Comparison of ENCODE assay signal across 17 cellular contexts in the genomic region with DNA sequence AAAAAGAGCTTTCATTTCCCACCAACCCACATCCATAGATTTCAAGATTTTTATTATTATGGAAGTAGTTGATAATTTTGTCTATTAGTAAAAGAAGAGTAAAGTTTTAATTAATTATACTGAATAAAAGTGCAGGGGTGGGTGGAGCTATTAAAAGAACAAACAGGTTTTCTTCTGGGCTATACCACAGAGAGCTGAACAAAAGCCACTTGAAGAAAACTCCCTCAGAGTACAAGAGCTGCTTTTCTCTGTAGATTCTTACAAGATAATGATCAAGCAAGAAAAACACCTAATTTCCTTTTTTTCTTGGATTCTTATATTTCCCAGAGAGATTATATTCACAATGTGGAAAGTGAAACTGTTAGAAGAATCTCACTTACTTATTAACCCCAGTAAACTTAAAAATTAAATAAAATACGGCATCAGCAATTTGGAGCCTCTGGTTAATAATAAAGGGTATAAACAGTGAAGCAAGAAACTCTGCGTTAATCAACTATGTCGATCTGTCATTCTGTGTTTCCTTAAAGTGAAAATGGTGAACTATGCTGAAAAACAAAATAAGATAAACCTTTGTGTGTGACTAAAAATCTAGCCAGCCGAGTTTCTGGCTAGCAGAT.
A peak's percentile ranks its signal among the peaks of the same experiment; 100 is the strongest.
DNase-seq lines count a peak whose midpoint lies in the region; ATAC-seq, FAIRE-seq and TF ChIP-seq lines count a peak whose summit lies in the region.
"Had no signal": no experiment of that assay in that cellular context is flagged by ENCODE, and none has a peak within 500 bp of the region (broad histone marks: within the 10 kb centered on the region; RNA-seq: fewer than 3 reads in every experiment).

No MANE protein-coding gene starts in this region.

- no peaks in the 10 kb centered on the region for H3K9me1 ChIP-seq in K562 (ENCODE audit: control insufficient read depth, insufficient read depth, low read length)

- CTCF ChIA-PET in K562 (lab: Yijun Ruan, JAX; ENCODE audit: low intra/inter-chr PET ratio): no interaction called here

- ATAC-seq in K562 (no peak), GM21423 (IDR thresholded peaks at IDR 0.05; ENCODE audit: unreplicated experiment) (no peak)
- ATAC-seq: HepG2, left ventricle myocardium superior had no signal

- TF ChIP-seq EP300 in K562 (IDR thresholded peaks at IDR 0.05; ENCODE audit: low read length): no peak
- no peak for TF ChIP-seq EP300 in sigmoid colon (IDR thresholded peaks at IDR 0.05)

- H3K27ac Mint-ChIP-seq in H9 (peak overlapping the region in 2 of 3 experiments; percentile 66 to 71; a peak in 4 of 7 replicates), CD14-positive monocyte (no peak overlapping the region)
- H3K27ac Mint-ChIP-seq: activated naive CD4-positive, alpha-beta T cell treated with anti-CD3 and anti-CD28 coated beads for 36 hours had no signal

- H3K4me1 Mint-ChIP-seq in H9 (peaks cover 39 to 50% of the 10 kb centered on the region in 2 experiments), CD14-positive monocyte (no peaks in the 10 kb centered on the region)

- H3K27ac ChIP-seq in H9 (ENCODE audit: insufficient read length, low read depth, low read length): no peak overlapping the region
- no peak overlapping the region for H3K27ac ChIP-seq in K562 (ENCODE audit: extremely low read depth, low read depth, low read length)
- H3K27ac ChIP-seq in kidney (ENCODE audit: low read depth in 2 of 2, low read length in 2 of 2): peak overlapping the region; percentile 45 to 81
- peak overlapping the region; percentile 12 to 51 (median 28) for H3K27ac ChIP-seq in sigmoid colon
- H3K27ac ChIP-seq: Peyer's patch had no signal

- no peak overlapping the region for H2AK5ac ChIP-seq in H9 (ENCODE audit: insufficient read length, low read length)

- no peak overlapping the region for H2BK12ac ChIP-seq in H9 (ENCODE audit: insufficient read length, low read depth, low read length)

- H3K79me2 ChIP-seq in H9 (ENCODE audit: insufficient read depth, low read length) (no peaks in the 10 kb centered on the region), K562 (ENCODE audit: control insufficient read depth, insufficient read depth, low read length) (no peaks in the 10 kb centered on the region)

- no peaks in the 10 kb centered on the region for H3K23me2 ChIP-seq in H9 (ENCODE audit: insufficient read length, low read depth, low read length, poor library complexity, severe bottlenecking)

- no peak overlapping the region for H2BK5ac ChIP-seq in H9 (ENCODE audit: insufficient read length, low read length)

- no peak overlapping the region for H3K14ac ChIP-seq in H9 (ENCODE audit: insufficient read depth, low read length)

- TF ChIP-seq CTCF in H9 (conservative IDR thresholded peaks at IDR 0.05) (no peak), K562 (IDR thresholded peaks at IDR 0.05 in 2 of 3, conservative IDR thresholded peaks at IDR 0.05 in 1 of 3; ENCODE audit: insufficient read depth in 2 of 3, low read depth in 1 of 3, low read length in 3 of 3) (no peak), kidney (IDR thresholded peaks at IDR 0.05; ENCODE audit: borderline replicate concordance, extremely low read depth, insufficient read depth) (no peak), sigmoid colon (IDR thresholded peaks at IDR 0.05) (no peak), CD14-positive monocyte (IDR thresholded peaks at IDR 0.05) (no peak)

- H3K4me3 Mint-ChIP-seq in H9 (no peak overlapping the region), CD14-positive monocyte (no peak overlapping the region)
- H3K4me3 Mint-ChIP-seq: activated naive CD4-positive, alpha-beta T cell treated with anti-CD3 and anti-CD28 coated beads for 36 hours had no signal

- H3K4me3 ChIP-seq in K562 (no peak overlapping the region), kidney (ENCODE audit: low read length in 2 of 2) (peak overlapping the region; percentile 19), sigmoid colon (no peak overlapping the region)
- H3K4me3 ChIP-seq: Peyer's patch had no signal

- DNase-seq in H9 (no peak), K562 (ENCODE audit: extremely low read depth in 1 of 4, low spot score in 3 of 4) (no peak), kidney (no peak), sigmoid colon (no peak), CD14-positive monocyte (ENCODE audit: low spot score) (no peak), HCEC 1CT (no peak)
- DNase-seq: activated CD4-positive, alpha-beta T cell treated with anti-CD3 and anti-CD28 coated beads, Interleukin-2, amount 50 U/mL, for 4 hours; activated naive CD4-positive, alpha-beta T cell treated with anti-CD3 and anti-CD28 coated beads for 36 hours; aorta; left ventricle myocardium superior; NCI-H146; NCI-H226; Peyer's patch; posterior cingulate gyrus; stimulated activated CD8-positive, alpha-beta memory T cell treated with anti-CD3 and anti-CD28 coated beads, Interleukin-4, amount 100 ng/mL, for 48 hours had no signal

- H3K4me2 ChIP-seq in H9 (ENCODE audit: insufficient read depth, insufficient read length, low read length) (no peak overlapping the region), K562 (ENCODE audit: insufficient read depth, low read length) (no peak overlapping the region)

- no peaks in the 10 kb centered on the region for H3K27me3 Mint-ChIP-seq in H9 (ENCODE audit: low read depth)
- H3K27me3 Mint-ChIP-seq in CD14-positive monocyte (ENCODE audit: low read depth in 3 of 3): peaks cover 0 to 4% (median 3%) of the 10 kb centered on the region in 3 donors

- H3T11ph ChIP-seq in H9 (ENCODE audit: low read length): no peak overlapping the region

- no peak overlapping the region for H3K56ac ChIP-seq in H9 (ENCODE audit: insufficient read length, low read depth, low read length)

- H4K20me1 ChIP-seq in H9 (ENCODE audit: control insufficient read depth, insufficient read depth, insufficient read length) (no peaks in the 10 kb centered on the region), K562 (replicated peaks; ENCODE audit: control insufficient read depth, insufficient read depth, low read length) (no peaks in the 10 kb centered on the region)

- no peak overlapping the region for H2BK20ac ChIP-seq in H9 (ENCODE audit: low read depth, low read length, poor library complexity, severe bottlenecking)

- H3K79me1 ChIP-seq in H9 (ENCODE audit: insufficient read depth, low read depth, low read length, poor library complexity, severe bottlenecking): no peaks in the 10 kb centered on the region

- WGBS in H9 (ENCODE audit: extremely low coverage, insufficient read length, low lambda C conversion rate): no CpG with 5 or more reads among the region's 4 CpGs
- WGBS in K562 (ENCODE audit: insufficient coverage, low coverage, missing lambda C conversion rate): 7% methylated on average over 4 of the region's 4 CpGs
- WGBS in sigmoid colon, 2 donors: 67 to 70% methylated on average over 4 of the region's 4 CpGs

- no peak overlapping the region for H2BK15ac ChIP-seq in H9 (ENCODE audit: low read depth, low read length)

- no peak overlapping the region for H4K8ac ChIP-seq in H9 (replicated peaks; ENCODE audit: insufficient read length, low read depth, low read length)

- intact Hi-C loops in K562 (cut with micrococcal nuclease): no loop called here
- intact Hi-C loops in kidney (cut with DNase I): no loop called here
- intact Hi-C loops in sigmoid colon (cut with DNase I): no loop called here
- intact Hi-C loops in CD14-positive monocyte (cut with micrococcal nuclease): no loop called here

- H3K27me3 ChIP-seq in H9 (ENCODE audit: insufficient read depth, low read length): no peaks in the 10 kb centered on the region
- H3K27me3 ChIP-seq in K562 (ENCODE audit: control insufficient read depth in 2 of 2, insufficient read depth in 2 of 2, low read length in 2 of 2): 0 out of 5 replicates have a peak, but pooled peaks cover 0 to 2% of the 10 kb centered on the region in 2 experiments
- no peaks in the 10 kb centered on the region for H3K27me3 ChIP-seq in sigmoid colon
- H3K27me3 ChIP-seq: Peyer's patch had no signal

- H3K9ac ChIP-seq in H9 (ENCODE audit: extremely low read depth, insufficient read length, low read length): no peak overlapping the region
- H3K9ac ChIP-seq in K562 (ENCODE audit: insufficient read depth in 1 of 2, low read depth in 2 of 2, low read length in 2 of 2): no peak overlapping the region
- peak overlapping the region in 1 of 2 donors; percentile 37 for H3K9ac ChIP-seq in kidney (ENCODE audit: low read length in 2 of 2)

- POLR2A ChIA-PET in K562 (lab: Yijun Ruan, JAX): no interaction called here

- no TSS peak for BruUV-seq in K562 (replicated peaks; lab: Mats Ljungman, UMichigan)

- peaks cover 8% of the 10 kb centered on the region; the same call in 1 of the 2 replicates for H3K4me1 ChIP-seq in H9 (ENCODE audit: insufficient read depth, low read length)
- H3K4me1 ChIP-seq in K562 (replicated peaks in 1 of 2; ENCODE audit: control insufficient read depth in 2 of 2, insufficient read depth in 2 of 2, low read length in 2 of 2): no peaks in the 10 kb centered on the region
- peaks cover 19 to 52% of the 10 kb centered on the region in 2 donors for H3K4me1 ChIP-seq in kidney (ENCODE audit: control insufficient read depth in 1 of 2, insufficient read depth in 1 of 2, low read depth in 1 of 2, low read length in 2 of 2)
- H3K4me1 ChIP-seq in sigmoid colon: peaks cover 0 to 61% (median 44%) of the 10 kb centered on the region in 4 donors
- H3K4me1 ChIP-seq: Peyer's patch had no signal

- no peak overlapping the region for H3K18ac ChIP-seq in H9 (ENCODE audit: insufficient read length, low read depth, low read length)

- in situ Hi-C loops in K562 (cut with MboI): no loop called here

- H3K36me3 ChIP-seq in K562 (ENCODE audit: control insufficient read depth, insufficient read depth, low read length) (no peaks in the 10 kb centered on the region), kidney (ENCODE audit: control insufficient read depth in 1 of 2, insufficient read depth in 2 of 2, low read length in 2 of 2) (no peaks in the 10 kb centered on the region), sigmoid colon (no peaks in the 10 kb centered on the region)
- H3K36me3 ChIP-seq: Peyer's patch had no signal

- no peak overlapping the region for H3K4ac ChIP-seq in H9 (ENCODE audit: low read depth, low read length)

- H4K5ac ChIP-seq in H9 (ENCODE audit: insufficient read length, low read depth, low read length): no peak overlapping the region

- H2BK120ac ChIP-seq in H9 (ENCODE audit: low read depth, low read length, poor library complexity, severe bottlenecking): no peak overlapping the region

- no peaks in the 10 kb centered on the region for H3K9me3 Mint-ChIP-seq in H9
- H3K9me3 Mint-ChIP-seq in CD14-positive monocyte: no peaks in the 10 kb centered on the region
- H3K9me3 Mint-ChIP-seq: activated naive CD4-positive, alpha-beta T cell treated with anti-CD3 and anti-CD28 coated beads for 36 hours had no signal

- H3K9me3 ChIP-seq in H9 (ENCODE audit: control insufficient read depth, low read depth, low read length): no peaks in the 10 kb centered on the region
- H3K9me3 ChIP-seq in K562 (replicated peaks; ENCODE audit: control insufficient read depth, insufficient read depth, low read depth, low read length): no peaks in the 10 kb centered on the region
- no peaks in the 10 kb centered on the region for H3K9me3 ChIP-seq in kidney (ENCODE audit: control insufficient read depth in 1 of 2, low read length in 2 of 2)
- no peaks in the 10 kb centered on the region for H3K9me3 ChIP-seq in sigmoid colon
- H3K9me3 ChIP-seq: Peyer's patch had no signal

- TF ChIP-seq POLR2A in K562 (conservative IDR thresholded peaks at IDR 0.05): no peak
- TF ChIP-seq POLR2A in sigmoid colon (IDR thresholded peaks at IDR 0.05): no peak

- H4K91ac ChIP-seq in H9 (ENCODE audit: insufficient read length, low read depth, low read length): no peak overlapping the region

- H2AFZ ChIP-seq in H9 (ENCODE audit: low read length): no peak overlapping the region
- peak overlapping the region; percentile 23; the same call in 1 of the 2 replicates for H2AFZ ChIP-seq in K562 (ENCODE audit: low read depth, low read length)

- H3K23ac ChIP-seq in H9 (ENCODE audit: insufficient read length, low read depth, low read length): no peak overlapping the region

- TF ChIP-seq RAD21 in K562 (CRISPR knock-in tag; conservative IDR thresholded peaks at IDR 0.05 in 1 of 2, IDR thresholded peaks at IDR 0.05 in 1 of 2): no peak

- FAIRE-seq in K562 (lab: Jason Lieb, UNC): no peak
- FAIRE-seq in kidney (lab: Jason Lieb, UNC): peak; percentile 77
- FAIRE-seq: HepG2 had no signal

- H3K36me3 Mint-ChIP-seq in H9 (ENCODE audit: insufficient read depth in 1 of 3, low read depth in 3 of 3) (no peaks in the 10 kb centered on the region), CD14-positive monocyte (no peaks in the 10 kb centered on the region)

Comparison
In these comparisons a context has a peak if more than half of its experiments do, and no peak if none do; other contexts are left out.
1. H3K27ac ChIP-seq: peak in kidney (2 of 2) and sigmoid colon (4 of 4); none in H9 (single experiment) and K562 (single experiment).
2. H3K27ac Mint-ChIP-seq: peak in H9 (2 of 3); none in CD14-positive monocyte (0 of 7).
3. H3K4me3 ChIP-seq: peak in kidney (2 of 2); none in K562 (single experiment) and sigmoid colon (0 of 4).